8 cellular contexts compared by ENCODE assay signal in genomic region chr19:14073925-14074838, GRCh38. TPM values are rescaled to one million over a fixed set of nuclear protein-coding genes. Genes with fewer than 3 reads are reported as not detected.
DNase-seq lines count a peak whose midpoint lies in the region; ATAC-seq and TF ChIP-seq lines count a peak whose summit lies in the region.

No MANE protein-coding gene starts in this region.

- H3K27ac Mint-ChIP-seq in brain: peak overlapping the region; percentile 84 to 98 (median 95)
- H3K27ac Mint-ChIP-seq in stimulated activated naive CD8-positive, alpha-beta T cell treated with anti-CD3 and anti-CD28 coated beads, Interleukin-15, Interleukin-2, amounts not matched to agents 100 ng/mL and 50 ng/mL, for 24 hours: peak overlapping the region; percentile 70

- H3K27me3 ChIP-seq in MM.1S (replicated peaks; ENCODE audit: insufficient read depth, low read length): no peaks in the 10 kb centered on the region

- peak overlapping the region; percentile 97 for H3K4me2 ChIP-seq in MM.1S (ENCODE audit: low read depth, low read length)

- DNase-seq in DMS53 (lab: John Stamatoyannopoulos, UW) (peak; percentile 77), DMS53 treated with DMSO at 0.1 percent for 48 hours (lab: John Stamatoyannopoulos, UW; ENCODE audit: unreplicated experiment) (no peak), MM.1S (no peak), left kidney (ENCODE audit: low read depth, low spot score) (peak; percentile 50)

- peaks cover 0 to 2% (median 0%) of the 10 kb centered on the region in 5 experiments for H3K9me3 Mint-ChIP-seq in brain
- no peaks in the 10 kb centered on the region for H3K9me3 Mint-ChIP-seq in stimulated activated naive CD8-positive, alpha-beta T cell treated with anti-CD3 and anti-CD28 coated beads, Interleukin-15, Interleukin-2, amounts not matched to agents 100 ng/mL and 50 ng/mL, for 24 hours

- peak overlapping the region; percentile 53; the same call in 1 of the 2 replicates for H3K9ac ChIP-seq in MM.1S (ENCODE audit: low read length)

- H3K36me3 ChIP-seq in MM.1S (replicated peaks; ENCODE audit: insufficient read depth, low read length): no peaks in the 10 kb centered on the region

- TF ChIP-seq CTCF in MM.1S (IDR thresholded peaks at IDR 0.05; ENCODE audit: low read length): no peak
- TF ChIP-seq CTCF in brain (conservative IDR thresholded peaks at IDR 0.05): peak in 1 of 2 experiments; percentile 3

- H3K4me1 ChIP-seq in MM.1S (ENCODE audit: low read length): peaks cover 3% of the 10 kb centered on the region

- no peaks in the 10 kb centered on the region for H3K9me2 ChIP-seq in MM.1S (replicated peaks; ENCODE audit: insufficient read depth, low read length)

- peaks cover 16% of the 10 kb centered on the region for H3K4me1 Mint-ChIP-seq in brain
- H3K4me1 Mint-ChIP-seq in stimulated activated naive CD8-positive, alpha-beta T cell treated with anti-CD3 and anti-CD28 coated beads, Interleukin-15, Interleukin-2, amounts not matched to agents 100 ng/mL and 50 ng/mL, for 24 hours (ENCODE audit: low read depth): peaks cover 20% of the 10 kb centered on the region

- peaks cover 12% of the 10 kb centered on the region for H3K27me3 Mint-ChIP-seq in brain
- H3K27me3 Mint-ChIP-seq in stimulated activated naive CD8-positive, alpha-beta T cell treated with anti-CD3 and anti-CD28 coated beads, Interleukin-15, Interleukin-2, amounts not matched to agents 100 ng/mL and 50 ng/mL, for 24 hours: no peaks in the 10 kb centered on the region

- no peaks in the 10 kb centered on the region for H3K9me3 ChIP-seq in MM.1S (replicated peaks; ENCODE audit: insufficient read depth, low read length)

- H3K36me3 Mint-ChIP-seq in brain: no peaks in the 10 kb centered on the region
- no peaks in the 10 kb centered on the region for H3K36me3 Mint-ChIP-seq in stimulated activated naive CD8-positive, alpha-beta T cell treated with anti-CD3 and anti-CD28 coated beads, Interleukin-15, Interleukin-2, amounts not matched to agents 100 ng/mL and 50 ng/mL, for 24 hours (ENCODE audit: low read depth)

- peaks cover 7% of the 10 kb centered on the region; the same call in 1 of the 2 replicates for H3K79me2 ChIP-seq in MM.1S (ENCODE audit: low read length)

- H3K4me3 ChIP-seq in MM.1S (ENCODE audit: low read length): peak overlapping the region; percentile 86

- peak overlapping the region; percentile 86 for H2AFZ ChIP-seq in MM.1S (ENCODE audit: low read length)

- H3K4me3 Mint-ChIP-seq in brain: peak overlapping the region; percentile 94 to 99 (median 99)
- H3K4me3 Mint-ChIP-seq in stimulated activated naive CD8-positive, alpha-beta T cell treated with anti-CD3 and anti-CD28 coated beads, Interleukin-15, Interleukin-2, amounts not matched to agents 100 ng/mL and 50 ng/mL, for 24 hours: peak overlapping the region; percentile 93

- ATAC-seq in HG03439 (IDR thresholded peaks at IDR 0.05; ENCODE audit: unreplicated experiment): no peak
- ATAC-seq in GM19455 (IDR thresholded peaks at IDR 0.05; ENCODE audit: unreplicated experiment): no peak

- H3K27ac ChIP-seq in MM.1S (ENCODE audit: low read length): peak overlapping the region; percentile 42; the same call in 1 of the 2 replicates

- H3F3A ChIP-seq in MM.1S (ENCODE audit: insufficient read depth, low read length): peaks cover 22% of the 10 kb centered on the region

- H4K20me1 ChIP-seq in MM.1S (ENCODE audit: insufficient read depth, low read length): no peaks in the 10 kb centered on the region

RNA-seq across cellular contexts. Expression of gene MISP3, which starts 1.6 kb away (rescaled TPM):
- 22.6 TPM for polyA plus RNA-seq in brain (ENCODE audit: insufficient read depth, low read depth, low replicate concordance)

RNA-seq across cellular contexts. Expression of gene C19orf67, which starts 11.4 kb away (rescaled TPM):
- polyA plus RNA-seq in brain (ENCODE audit: insufficient read depth, low read depth, low replicate concordance): not detected

RNA-seq across cellular contexts. Expression of gene PALM3, which starts 12.3 kb away (rescaled TPM):
- polyA plus RNA-seq in brain (ENCODE audit: insufficient read depth, low read depth, low replicate concordance): 1.9 TPM

RNA-seq across cellular contexts. Expression of gene SAMD1, which starts 16.4 kb away (rescaled TPM):
- polyA plus RNA-seq in brain (ENCODE audit: insufficient read depth, low read depth, low replicate concordance): 168 TPM

RNA-seq across cellular contexts. Expression of gene IL27RA, which starts 42.6 kb away (rescaled TPM):
- polyA plus RNA-seq in brain (ENCODE audit: insufficient read depth, low read depth, low replicate concordance): 2.5 TPM

Comparison
In these comparisons a context has a peak if more than half of its experiments do, and no peak if none do; other contexts are left out.
1. DNase-seq: peak in DMS53 (single experiment) and left kidney (single experiment); none in DMS53 treated with DMSO at 0.1 percent for 48 hours (single experiment) and MM.1S (single experiment).